ENCODE assay signal across 26 cellular contexts in the genomic region with DNA sequence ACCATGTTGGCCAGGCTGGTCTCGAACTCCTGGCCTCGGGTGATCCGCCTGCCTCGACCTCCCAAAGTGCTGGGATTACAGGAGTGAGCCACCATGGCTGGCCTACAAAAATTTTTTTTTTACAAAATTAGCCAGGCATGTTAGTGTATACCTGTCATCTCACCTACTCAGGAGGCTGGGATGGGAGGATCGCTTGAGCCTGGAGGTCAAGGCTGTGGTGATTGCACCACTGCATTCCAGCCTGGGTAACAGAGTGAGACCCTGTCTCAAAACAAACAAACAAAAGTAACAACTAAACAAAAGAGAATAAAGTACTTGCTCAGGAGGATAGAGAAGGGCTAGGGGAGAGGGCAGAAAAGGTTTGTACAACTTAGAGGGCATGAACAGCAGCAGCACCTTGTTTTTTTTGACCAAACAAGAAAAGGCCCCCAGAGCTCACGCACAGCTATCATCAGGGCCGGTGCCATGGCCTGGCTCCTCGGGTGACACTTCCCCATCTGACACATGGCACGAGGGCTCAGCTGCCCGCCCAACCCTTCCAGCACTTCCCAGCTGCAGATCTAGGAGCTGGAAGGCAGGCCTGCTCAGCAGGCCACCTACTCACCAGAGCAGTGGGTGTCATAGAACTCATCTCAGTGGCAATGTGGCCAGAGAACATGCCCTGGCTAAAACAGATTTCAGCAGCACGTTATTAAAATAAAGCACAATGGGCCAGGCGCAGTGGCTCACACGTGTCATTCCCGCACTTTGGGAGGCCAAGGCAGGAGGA. TPM values are rescaled to one million over a fixed set of nuclear protein-coding genes. Genes with fewer than 3 reads are reported as not detected.
DNase-seq lines count a peak whose midpoint lies in the region; ATAC-seq and TF ChIP-seq lines count a peak whose summit lies in the region.
"Had no signal": no experiment of that assay in that cellular context is flagged by ENCODE, and none has a peak within 500 bp of the region (broad histone marks: within the 10 kb centered on the region; RNA-seq: fewer than 3 reads in every experiment).

No MANE protein-coding gene starts in this region.

- H3K27ac Mint-ChIP-seq in CD4-positive, CD25-positive, alpha-beta regulatory T cell, result peak overlapping the region in 2 of 3 donors; percentile 26 to 28

- H3K4ac ChIP-seq in mesenchymal stem cell (ENCODE audit: low read depth in 1 of 2, low read length in 2 of 2), result no peak overlapping the region

- intact Hi-C loops in spleen (cut with DNase I; ENCODE audit: low total_unique reads), result no loop called here

- DNase-seq in CD4-positive, CD25-positive, alpha-beta regulatory T cell, result no peak
- DNase-seq in GM20000 (ENCODE audit: low spot score), result peak; percentile 1
- peak; percentile 21 for DNase-seq in left lobe of liver (ENCODE audit: low spot score)
- peak; percentile 41 for DNase-seq in spleen
- DNase-seq in HuH-7 (ENCODE audit: low spot score), result no peak
- no peak for DNase-seq in stimulated activated CD4-positive, alpha-beta T cell treated with anti-CD3 and anti-CD28 coated beads, Interleukin-12 subunit alpha, Interleukin-12 subunit beta, amount 100 ng/mL, for 4 hours
- no peak for DNase-seq in mesenchymal stem cell
- DNase-seq: ACHN, BE2C, DMS53, KG1, MG63, NCI-H1694, NCI-H2029 treated with DMSO at 0.1 percent for 48 hours, NCI-H2227 treated with DMSO at 0.1 percent for 48 hours, NCI-H526 treated with DMSO at 0.1 percent for 48 hours, PC-9 had no signal

- no peak overlapping the region for H3K14ac ChIP-seq in mesenchymal stem cell (ENCODE audit: low read length in 2 of 2)

- no peak for TF ChIP-seq CTCF in GM20000 (IDR thresholded peaks at IDR 0.05; ENCODE audit: extremely low read depth, missing control alignments)
- no peak for TF ChIP-seq CTCF in spleen (IDR thresholded peaks at IDR 0.05 in 8 of 11, conservative IDR thresholded peaks at IDR 0.05 in 3 of 11)

- no peak overlapping the region for H2BK120ac ChIP-seq in mesenchymal stem cell (ENCODE audit: low read depth, low read length)

- peaks cover 15% of the 10 kb centered on the region for H3K36me3 Mint-ChIP-seq in CD4-positive, CD25-positive, alpha-beta regulatory T cell

- no peak overlapping the region for H2AFZ ChIP-seq in mesenchymal stem cell (ENCODE audit: low read depth, low read length)
- H2AFZ ChIP-seq: PC-9 had no signal

- H3K4me2 ChIP-seq in mesenchymal stem cell (ENCODE audit: low read length, poor library complexity, severe bottlenecking), result no peak overlapping the region
- H3K4me2 ChIP-seq: PC-9 had no signal

- whole genome bisulfite sequencing in spleen, 5 donors, result 91 to 95% (median 94%) methylated on average over 14 of the region's 14 CpGs
- WGBS in mesenchymal stem cell, result 97% methylated on average over 13 of the region's 14 CpGs

- H3K79me1 ChIP-seq in mesenchymal stem cell (replicated peaks; ENCODE audit: low read length, poor library complexity, severe bottlenecking), result no peaks in the 10 kb centered on the region

- no peak for TF ChIP-seq POLR2A in spleen (IDR thresholded peaks at IDR 0.05)

- H4K91ac ChIP-seq in mesenchymal stem cell (ENCODE audit: low read length), result no peak overlapping the region

- H3K27me3 Mint-ChIP-seq in CD4-positive, CD25-positive, alpha-beta regulatory T cell, result no peaks in the 10 kb centered on the region

- H3K4me3 Mint-ChIP-seq in CD4-positive, CD25-positive, alpha-beta regulatory T cell, result no peak overlapping the region

- no peak overlapping the region for H2BK12ac ChIP-seq in mesenchymal stem cell (ENCODE audit: low read length in 2 of 2)

- no peaks in the 10 kb centered on the region for H3K4me1 ChIP-seq in CD4-positive, CD25-positive, alpha-beta regulatory T cell (ENCODE audit: control insufficient read depth, insufficient read depth, low read length, poor library complexity, severe bottlenecking)
- no peaks in the 10 kb centered on the region for H3K4me1 ChIP-seq in spleen
- peaks cover 16% of the 10 kb centered on the region for H3K4me1 ChIP-seq in mesenchymal stem cell (ENCODE audit: control insufficient read depth, insufficient read depth, low read depth, low read length)
- H3K4me1 ChIP-seq: BE2C, SJSA1 had no signal

- no peaks in the 10 kb centered on the region for H3K27me3 ChIP-seq in CD4-positive, CD25-positive, alpha-beta regulatory T cell (ENCODE audit: control insufficient read depth, insufficient read depth, low read length)
- H3K27me3 ChIP-seq in spleen (replicated peaks in 1 of 7) (no peaks in the 10 kb centered on the region), mesenchymal stem cell (ENCODE audit: control insufficient read depth in 1 of 2, insufficient read depth in 1 of 2, low read length in 2 of 2) (no peaks in the 10 kb centered on the region)
- H3K27me3 ChIP-seq: BE2C, MG63, SJSA1 had no signal

- no peak overlapping the region for H3K18ac ChIP-seq in mesenchymal stem cell (ENCODE audit: low read depth in 1 of 2, low read length in 2 of 2)

- peaks cover 0 to 1% (median 0%) of the 10 kb centered on the region in 7 donors for H3K9me3 Mint-ChIP-seq in CD4-positive, CD25-positive, alpha-beta regulatory T cell

- no peak overlapping the region for H3K23ac ChIP-seq in mesenchymal stem cell (ENCODE audit: low read length in 2 of 2)

- no peak overlapping the region for H3K9ac ChIP-seq in mesenchymal stem cell (ENCODE audit: low read length)

- H2AK5ac ChIP-seq in mesenchymal stem cell (ENCODE audit: low read length, severe bottlenecking), result no peak overlapping the region

- H4K8ac ChIP-seq in mesenchymal stem cell (ENCODE audit: low read length), result no peak overlapping the region

- no peak overlapping the region for H2BK15ac ChIP-seq in mesenchymal stem cell (ENCODE audit: low read depth, poor library complexity, severe bottlenecking)

- H3K36me3 ChIP-seq in CD4-positive, CD25-positive, alpha-beta regulatory T cell (ENCODE audit: control insufficient read depth, insufficient read depth, low read length), result no peaks in the 10 kb centered on the region
- H3K36me3 ChIP-seq in spleen, result peaks cover 0 to 52% (median 8%) of the 10 kb centered on the region in 6 donors
- H3K36me3 ChIP-seq in mesenchymal stem cell (ENCODE audit: control insufficient read depth in 1 of 2, insufficient read depth in 2 of 2, low read depth in 1 of 2, low read length in 2 of 2), result peaks cover 27 to 33% of the 10 kb centered on the region in 2 experiments
- H3K36me3 ChIP-seq: BE2C, MG63, SJSA1 had no signal

- H3K27ac ChIP-seq in CD4-positive, CD25-positive, alpha-beta regulatory T cell (ENCODE audit: insufficient read depth, low read length, poor library complexity, severe bottlenecking), result no peak overlapping the region
- H3K27ac ChIP-seq in spleen (no peak overlapping the region), mesenchymal stem cell (ENCODE audit: low read length, poor library complexity, severe bottlenecking) (no peak overlapping the region)
- H3K27ac ChIP-seq: PC-9, SJSA1 had no signal

- no peak overlapping the region for H3K4me3 ChIP-seq in CD4-positive, CD25-positive, alpha-beta regulatory T cell (ENCODE audit: low read depth, low read length)
- no peak overlapping the region for H3K4me3 ChIP-seq in spleen
- no peak overlapping the region for H3K4me3 ChIP-seq in mesenchymal stem cell (ENCODE audit: insufficient read depth in 1 of 2, low read depth in 1 of 2, low read length in 2 of 2)
- H3K4me3 ChIP-seq: MG63, PC-9, SJSA1 had no signal

- H3K9me3 ChIP-seq in CD4-positive, CD25-positive, alpha-beta regulatory T cell (ENCODE audit: control insufficient read depth in 2 of 2, low read length in 2 of 2), result no peaks in the 10 kb centered on the region
- no peaks in the 10 kb centered on the region for H3K9me3 ChIP-seq in spleen
- no peaks in the 10 kb centered on the region for H3K9me3 ChIP-seq in mesenchymal stem cell (ENCODE audit: control insufficient read depth, low read length)
- H3K9me3 ChIP-seq: BE2C, MG63, SJSA1 had no signal

- no peak for ATAC-seq in CD4-positive, CD25-positive, alpha-beta regulatory T cell (ENCODE audit: low read depth in 2 of 2)
- ATAC-seq in left lobe of liver (no peak), GM19455 (IDR thresholded peaks at IDR 0.05; ENCODE audit: unreplicated experiment) (no peak)
- ATAC-seq: HCT116, Right ventricle myocardium inferior had no signal

- H3K4me1 Mint-ChIP-seq in CD4-positive, CD25-positive, alpha-beta regulatory T cell, result peaks cover 0 to 2% (median 0%) of the 10 kb centered on the region in 4 donors

- no peak overlapping the region for H2BK5ac ChIP-seq in mesenchymal stem cell (ENCODE audit: low read depth, low read length, poor library complexity, severe bottlenecking)

RNA-seq across cellular contexts. Expression of gene SLC7A9, which starts 8.6 kb away (rescaled TPM):
- total RNA-seq in CD4-positive, CD25-positive, alpha-beta regulatory T cell, result 0.32 TPM
- polyA plus RNA-seq in CD4-positive, CD25-positive, alpha-beta regulatory T cell, result not detected
- total RNA-seq in left lobe of liver (11.4 TPM), spleen (1 to 10 TPM in 1 of 7 donors, under 1 TPM in 2, not detected in 4; 0.13 to 1.1 (median 0.52) TPM)
- under 1 TPM; 0.19 to 0.44 (median 0.43) TPM for polyA plus RNA-seq in spleen
- 0.04 TPM for polyA plus RNA-seq in mesenchymal stem cell (2013, experiment 1 of 2)
- not detected for polyA plus RNA-seq in mesenchymal stem cell (2013, experiment 2 of 2)
- total RNA-seq: Daoy, H1, HT1080, NCI-H460, RPMI7951, SJSA1 had no signal

Comparison
In these comparisons a context has a peak if more than half of its experiments do, and no peak if none do; other contexts are left out.
1. DNase-seq: peak in GM20000 (single experiment), left lobe of liver (single experiment) and spleen (single experiment); none in CD4-positive, CD25-positive, alpha-beta regulatory T cell (0 of 3), HuH-7 (single experiment), stimulated activated CD4-positive, alpha-beta T cell treated with anti-CD3 and anti-CD28 coated beads, Interleukin-12 subunit alpha, Interleukin-12 subunit beta, amount 100 ng/mL, for 4 hours (single experiment) and mesenchymal stem cell (single experiment).